In the genomic region with DNA sequence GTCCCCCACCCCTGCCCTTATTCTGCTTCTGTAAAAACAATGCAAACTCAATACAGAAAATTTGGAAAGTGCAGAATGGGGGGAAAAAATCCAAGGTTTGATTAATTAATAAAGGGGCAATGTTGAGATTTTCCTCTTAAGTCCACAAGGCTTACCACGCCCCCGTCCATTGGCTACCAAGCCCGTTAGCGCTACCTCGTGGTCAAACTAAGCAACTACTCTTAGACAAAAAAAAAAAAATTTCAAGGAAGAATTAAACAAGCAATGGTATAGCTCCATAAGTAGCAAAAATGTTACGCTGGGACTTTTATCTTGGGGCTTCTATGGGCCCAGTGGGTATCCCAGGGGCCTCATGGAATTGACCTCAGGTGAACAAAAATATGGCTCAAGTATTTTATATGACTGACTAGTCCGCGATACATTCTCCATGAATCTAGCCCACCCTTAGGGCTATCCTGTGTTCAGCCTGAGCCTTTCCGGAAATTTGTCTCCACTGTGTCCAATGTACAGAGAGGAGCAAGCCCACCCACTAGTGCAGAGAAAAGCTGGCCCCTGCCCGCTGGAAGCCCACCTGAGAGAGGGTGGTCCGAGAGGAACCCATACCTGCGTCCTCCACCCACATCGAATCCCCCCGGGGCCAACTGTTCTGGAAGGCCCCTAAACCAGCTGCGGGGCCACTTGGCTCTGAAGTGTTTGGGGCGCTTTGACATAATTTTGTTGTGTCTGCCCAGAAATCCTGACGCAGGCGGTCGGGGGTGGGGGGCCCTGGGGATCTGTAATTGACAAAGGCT, we compare ENCODE assay signal across 8 cellular contexts. TPM values are rescaled to one million over a fixed set of nuclear protein-coding genes. Genes with fewer than 3 reads are reported as not detected.
DNase-seq lines count a peak whose midpoint lies in the region; ATAC-seq and TF ChIP-seq lines count a peak whose summit lies in the region.

No MANE protein-coding gene starts in this region.

- H3K9me3 Mint-ChIP-seq in Calu3 (ENCODE audit: low read depth, unreplicated experiment) (no peaks in the 10 kb centered on the region), osteocyte (ENCODE audit: unreplicated experiment) (no peaks in the 10 kb centered on the region)

- CTCF ChIA-PET in Calu3 (lab: Charles Lee) (interaction anchor here (0.6 to 1.7 kb wide), 9 partner anchors 11 to 363 kb away, joined by 3 to 6 read pairs (median 3); no protein-coding TSS in a partner anchor), PC-9 (lab: Charles Lee) (interaction anchor here (0.5 to 1.6 kb wide), 14 partner anchors 12 to 254 kb away, joined by 3 to 22 read pairs (median 5); no protein-coding TSS in a partner anchor)

- H3K4me3 ChIP-seq in KMS-11 (IDR thresholded peaks at IDR 0.05; ENCODE audit: insufficient read depth, low read depth, low read length) (no peak overlapping the region), PC-9 (no peak overlapping the region)

- H3K79me2 ChIP-seq in KMS-11 (ENCODE audit: insufficient read depth, low read depth) (no peaks in the 10 kb centered on the region), PC-9 (ENCODE audit: low read depth) (no peaks in the 10 kb centered on the region)

- BruUV-seq in Calu3 (replicated peaks; lab: Mats Ljungman, UMichigan) = no TSS peak
- BruUV-seq in PC-9 (replicated peaks; lab: Mats Ljungman, UMichigan) = no TSS peak

- H3K4me3 Mint-ChIP-seq in Calu3 (ENCODE audit: low read depth, unreplicated experiment) (no peak overlapping the region), osteocyte (ENCODE audit: unreplicated experiment) (no peak overlapping the region)

- no peak overlapping the region for H2AFZ ChIP-seq in KMS-11 (ENCODE audit: low read depth)
- H2AFZ ChIP-seq in PC-9 = no peak overlapping the region

- no peak overlapping the region for H3K4me2 ChIP-seq in KMS-11
- H3K4me2 ChIP-seq in PC-9 = no peak overlapping the region

- no peak for ATAC-seq in foreskin keratinocyte
- ATAC-seq in HG03571 (IDR thresholded peaks at IDR 0.05; ENCODE audit: unreplicated experiment) = no peak
- ATAC-seq in GM18861 (IDR thresholded peaks at IDR 0.05; ENCODE audit: unreplicated experiment) = no peak

- no peak overlapping the region for H3K9ac ChIP-seq in KMS-11

- H3K4me1 ChIP-seq in KMS-11 (ENCODE audit: low read depth, poor library complexity, severe bottlenecking) = no peaks in the 10 kb centered on the region
- peaks cover 6% of the 10 kb centered on the region; the same call in 1 of the 2 replicates for H3K4me1 ChIP-seq in PC-9 (replicated peaks; ENCODE audit: insufficient read depth)
- H3K4me1 ChIP-seq in foreskin keratinocyte = peaks cover 3% of the 10 kb centered on the region

- H3K27ac Mint-ChIP-seq in Calu3 (ENCODE audit: unreplicated experiment) (no peak overlapping the region), osteocyte (ENCODE audit: unreplicated experiment) (no peak overlapping the region)

- H3K27ac ChIP-seq in KMS-11 (no peak overlapping the region), PC-9 (no peak overlapping the region), foreskin keratinocyte (no peak overlapping the region)

- DNase-seq in Calu3 (peak; percentile 51), PC-9 (peak; percentile 41 to 70), foreskin keratinocyte (peak in 1 of 2 donors; percentile 47), osteocyte (ENCODE audit: extremely low spot score, unreplicated experiment) (no peak)
- peak; percentile 49 to 52 for DNase-seq in activated T-cell treated with anti-CD3 and anti-CD28 coated beads, Interleukin-2, amount 50 U/mL, for 48 hours

- no peaks in the 10 kb centered on the region for H3F3A ChIP-seq in PC-9 (ENCODE audit: insufficient read depth, low read depth)

- POLR2A ChIA-PET in PC-9 (lab: Charles Lee; ENCODE audit: unreplicated experiment) = interaction anchor here (0.6 to 0.7 kb wide), 3 partner anchors 137 to 326 kb away, joined by 4 to 12 read pairs (median 5); no protein-coding TSS in a partner anchor

- H4K20me1 ChIP-seq in KMS-11 (ENCODE audit: insufficient read depth) (no peaks in the 10 kb centered on the region), PC-9 (ENCODE audit: insufficient read depth) (no peaks in the 10 kb centered on the region)

- H3K27me3 ChIP-seq in KMS-11 (ENCODE audit: insufficient read depth, low read depth) (no peaks in the 10 kb centered on the region), PC-9 (ENCODE audit: insufficient read depth, low read depth) (no peaks in the 10 kb centered on the region), foreskin keratinocyte (no peaks in the 10 kb centered on the region)

- intact Hi-C loops in Calu3 (cut with micrococcal nuclease; ENCODE audit: unreplicated experiment) (loop anchor here (2.0 kb wide), 1 partner anchor 137 kb away; no protein-coding TSS in a partner anchor), PC-9 (cut with micrococcal nuclease; ENCODE audit: unreplicated experiment) (loop anchor here (1.0 to 5.0 kb wide), 5 partner anchors 80 to 363 kb away; partner anchors contain the start of gene GH1)

- TF ChIP-seq CTCF in Calu3 (IDR thresholded peaks at IDR 0.05; ENCODE audit: unreplicated experiment) (no peak), KMS-11 (conservative IDR thresholded peaks at IDR 0.05; ENCODE audit: low read depth, low read length) (peak; percentile 87), PC-9 (conservative IDR thresholded peaks at IDR 0.05) (peak; percentile 86), foreskin keratinocyte (conservative IDR thresholded peaks at IDR 0.05) (peak; percentile 91), osteocyte (IDR thresholded peaks at IDR 0.05) (peak; percentile 85)

- H3K9me3 ChIP-seq in PC-9 (ENCODE audit: insufficient read depth, low read depth) = no peaks in the 10 kb centered on the region

- no peaks in the 10 kb centered on the region for H3K36me3 ChIP-seq in KMS-11 (ENCODE audit: insufficient read depth)
- no peaks in the 10 kb centered on the region for H3K36me3 ChIP-seq in PC-9 (ENCODE audit: low read depth)

- H3K27me3 Mint-ChIP-seq in Calu3 (ENCODE audit: unreplicated experiment) (no peaks in the 10 kb centered on the region), osteocyte (ENCODE audit: unreplicated experiment) (no peaks in the 10 kb centered on the region)

- H3K4me1 Mint-ChIP-seq in Calu3 (ENCODE audit: low read depth, unreplicated experiment) (no peaks in the 10 kb centered on the region), osteocyte (ENCODE audit: unreplicated experiment) (peaks cover 13% of the 10 kb centered on the region)

- H3K36me3 Mint-ChIP-seq in Calu3 (ENCODE audit: insufficient read depth, unreplicated experiment) (no peaks in the 10 kb centered on the region), osteocyte (ENCODE audit: unreplicated experiment) (no peaks in the 10 kb centered on the region)

- no peaks in the 10 kb centered on the region for H3K9me2 ChIP-seq in PC-9 (ENCODE audit: insufficient read depth)

RNA-seq across cellular contexts. Expression of gene TEX2, which starts 19.1 kb away (rescaled TPM):
- total RNA-seq in Calu3 (2022) (12.3 and 13.4 TPM in 2 replicates), PC-9 (2021) (24.0 and 27.9 TPM in 2 replicates), foreskin keratinocyte (52.3 and 54.7 TPM in 2 replicates), osteocyte (72.0 and 73.5 TPM in 2 replicates)
- 14.6 and 17.8 TPM in 2 replicates for polyA plus RNA-seq in foreskin keratinocyte
